In genomic region chr3:168249539-168250414, GRCh38 we compare ENCODE assay signal across 8 cellular contexts.
A peak's percentile ranks its signal among the peaks of the same experiment; 100 is the strongest.
DNase-seq lines count a peak whose midpoint lies in the region; ATAC-seq, FAIRE-seq and TF ChIP-seq lines count a peak whose summit lies in the region.

No MANE protein-coding gene starts in this region.

- under 1% methylated on average over 89 of the region's 90 CpGs for WGBS in mesenchymal stem cell
- WGBS in thymus, result under 1% methylated on average over 90 of the region's 90 CpGs

- no peaks in the 10 kb centered on the region for H4K20me1 ChIP-seq in endothelial cell of umbilical vein (replicated peaks; ENCODE audit: control insufficient read depth, extremely low read depth, insufficient read depth, low read length)

- ATAC-seq in GM18498 (IDR thresholded peaks at IDR 0.05; ENCODE audit: unreplicated experiment) (peak; percentile 82), HG02759 (IDR thresholded peaks at IDR 0.05; ENCODE audit: unreplicated experiment) (peak; percentile 76)

- CTCF ChIA-PET in endothelial cell of umbilical vein (lab: Charles Lee), result interaction anchor here (0.8 to 2.8 kb wide), 7 partner anchors 15 to 598 kb away, joined by 3 to 16 read pairs (median 4); no protein-coding TSS in a partner anchor

- TF ChIP-seq POLR2A in endothelial cell of umbilical vein (IDR thresholded peaks at IDR 0.05; ENCODE audit: low read depth, low read length), result no peak

- H3K9me3 ChIP-seq in endothelial cell of umbilical vein (replicated peaks; ENCODE audit: control insufficient read depth, insufficient read depth, low read length), result no peaks in the 10 kb centered on the region
- no peaks in the 10 kb centered on the region for H3K9me3 ChIP-seq in mesenchymal stem cell (ENCODE audit: control insufficient read depth, low read length)
- no peaks in the 10 kb centered on the region for H3K9me3 ChIP-seq in thymus (ENCODE audit: control insufficient read depth)

- H3K4me3 Mint-ChIP-seq in T-helper 2 cell treated with Interferon-gamma antibody and Interleukin-4, amounts not matched to agents 5 μg/mL and 100 μg/mL, for 36 hours, result peak overlapping the region; percentile 82

- no peak overlapping the region for H4K91ac ChIP-seq in mesenchymal stem cell (ENCODE audit: low read length)

- H3K4me1 Mint-ChIP-seq in T-helper 2 cell treated with Interferon-gamma antibody and Interleukin-4, amounts not matched to agents 5 μg/mL and 100 μg/mL, for 36 hours (ENCODE audit: low read depth), result peaks cover 10% of the 10 kb centered on the region

- H3K9ac ChIP-seq in endothelial cell of umbilical vein (replicated peaks; ENCODE audit: extremely low read depth, insufficient read depth, low read length) (no peak overlapping the region), mesenchymal stem cell (ENCODE audit: low read length) (no peak overlapping the region)

- H3K4me1 ChIP-seq in endothelial cell of umbilical vein (ENCODE audit: control insufficient read depth, extremely low read depth, insufficient read depth, low read length) (peaks cover 16% of the 10 kb centered on the region), mesenchymal stem cell (ENCODE audit: control insufficient read depth, insufficient read depth, low read depth, low read length) (peaks cover 13% of the 10 kb centered on the region), thymus (ENCODE audit: control insufficient read depth, insufficient read depth, low read length) (peaks cover 4% of the 10 kb centered on the region)

- H3K79me1 ChIP-seq in mesenchymal stem cell (replicated peaks; ENCODE audit: low read length, poor library complexity, severe bottlenecking), result no peaks in the 10 kb centered on the region

- no peak overlapping the region for H2AK5ac ChIP-seq in mesenchymal stem cell (ENCODE audit: low read length, severe bottlenecking)

- peak overlapping the region in 1 of 2 experiments; percentile 60 for H3K23ac ChIP-seq in mesenchymal stem cell (ENCODE audit: low read length in 2 of 2)

- H3K36me3 Mint-ChIP-seq in T-helper 2 cell treated with Interferon-gamma antibody and Interleukin-4, amounts not matched to agents 5 μg/mL and 100 μg/mL, for 36 hours (ENCODE audit: low read depth), result no peaks in the 10 kb centered on the region

- no peak overlapping the region for H2BK120ac ChIP-seq in mesenchymal stem cell (ENCODE audit: low read depth, low read length)

- H3K18ac ChIP-seq in mesenchymal stem cell (ENCODE audit: low read depth in 1 of 2, low read length in 2 of 2), result peak overlapping the region in 1 of 2 experiments; percentile 28

- H3K14ac ChIP-seq in mesenchymal stem cell (ENCODE audit: low read length in 2 of 2), result no peak overlapping the region

- H2BK15ac ChIP-seq in mesenchymal stem cell (ENCODE audit: low read depth, poor library complexity, severe bottlenecking), result peak overlapping the region; percentile 83

- no peaks in the 10 kb centered on the region for H3K9me3 Mint-ChIP-seq in T-helper 2 cell treated with Interferon-gamma antibody and Interleukin-4, amounts not matched to agents 5 μg/mL and 100 μg/mL, for 36 hours

- H3K4me2 ChIP-seq in endothelial cell of umbilical vein (ENCODE audit: insufficient read depth, low read length) (peak overlapping the region; percentile 98), mesenchymal stem cell (ENCODE audit: low read length, poor library complexity, severe bottlenecking) (peak overlapping the region; percentile 100)

- H3K27me3 ChIP-seq in endothelial cell of umbilical vein (ENCODE audit: control insufficient read depth in 2 of 2, insufficient read depth in 2 of 2, low read length in 2 of 2) (peaks cover 29 to 60% of the 10 kb centered on the region in 2 experiments), mesenchymal stem cell (ENCODE audit: control insufficient read depth in 1 of 2, insufficient read depth in 1 of 2, low read length in 2 of 2) (peaks cover 15 to 64% of the 10 kb centered on the region in 2 experiments), thymus (ENCODE audit: control insufficient read depth, insufficient read depth) (peaks cover 18% of the 10 kb centered on the region)

- DNase-seq in AG10803 (ENCODE audit: low read depth) (peak; percentile 67), NCI-H1092 treated with DMSO at 0.1 percent for 48 hours (lab: John Stamatoyannopoulos, UW) (peak; percentile 82), endothelial cell of umbilical vein (ENCODE audit: low read depth, low spot score) (peak; percentile 72), mesenchymal stem cell (peak; percentile 81)
- DNase-seq in T-helper 2 cell treated with Interferon-gamma antibody and Interleukin-4, amounts not matched to agents 5 μg/mL and 100 μg/mL, for 36 hours (ENCODE audit: low spot score), result peak; percentile 49

- no peak overlapping the region for H3K4ac ChIP-seq in mesenchymal stem cell (ENCODE audit: low read depth in 1 of 2, low read length in 2 of 2)

- H3K27ac ChIP-seq in endothelial cell of umbilical vein (ENCODE audit: insufficient read depth, low read depth, low read length) (no peak overlapping the region), mesenchymal stem cell (ENCODE audit: low read length, poor library complexity, severe bottlenecking) (no peak overlapping the region), thymus (ENCODE audit: low read depth) (no peak overlapping the region)

- peak; percentile 8 for FAIRE-seq in endothelial cell of umbilical vein (lab: Jason Lieb, UNC)

- POLR2A ChIA-PET in endothelial cell of umbilical vein (lab: Charles Lee), result no interaction called here

- dilution Hi-C loops in endothelial cell of umbilical vein (cut with MboI; ENCODE audit: extremely low pct_ligation_motif_present, low sequenced_read_pairs), result no loop called here

- no TSS peak for BruUV-seq in endothelial cell of umbilical vein (replicated peaks; lab: Mats Ljungman, UMichigan)

- H3K4me3 ChIP-seq in AG10803 (ENCODE audit: low read length) (peak overlapping the region; percentile 50), endothelial cell of umbilical vein (replicated peaks in 1 of 3; ENCODE audit: insufficient read depth in 1 of 3, low read depth in 1 of 3, low read length in 3 of 3) (peak overlapping the region; percentile 33 to 60 (median 53)), mesenchymal stem cell (ENCODE audit: insufficient read depth in 1 of 2, low read depth in 1 of 2, low read length in 2 of 2) (peak overlapping the region; percentile 72 to 75), thymus (ENCODE audit: low read length) (peak overlapping the region; percentile 54)

- H2AFZ ChIP-seq in endothelial cell of umbilical vein (ENCODE audit: low read depth, low read length) (peak overlapping the region; percentile 92), mesenchymal stem cell (ENCODE audit: low read depth, low read length) (peak overlapping the region; percentile 91)

- no peaks in the 10 kb centered on the region for H3K36me3 ChIP-seq in endothelial cell of umbilical vein (ENCODE audit: control insufficient read depth in 2 of 2, extremely low read depth in 1 of 2, insufficient read depth in 2 of 2, low read length in 2 of 2)
- H3K36me3 ChIP-seq in mesenchymal stem cell (ENCODE audit: control insufficient read depth in 1 of 2, insufficient read depth in 2 of 2, low read depth in 1 of 2, low read length in 2 of 2), result no peaks in the 10 kb centered on the region
- no peaks in the 10 kb centered on the region for H3K36me3 ChIP-seq in thymus (ENCODE audit: control insufficient read depth, insufficient read depth)

- TF ChIP-seq CTCF in AG10803 (conservative IDR thresholded peaks at IDR 0.05; ENCODE audit: low read length) (peak; percentile 29), endothelial cell of umbilical vein (IDR thresholded peaks at IDR 0.05; ENCODE audit: extremely low read depth in 1 of 2, insufficient read depth in 1 of 2, low read depth in 1 of 2, low read length in 2 of 2) (peak; percentile 14 to 34)

- intact Hi-C loops in endothelial cell of umbilical vein (cut with micrococcal nuclease), result loop anchor here (1.0 kb wide), 1 partner anchor 598 kb away; no protein-coding TSS in a partner anchor

- no peak overlapping the region for H3K27ac Mint-ChIP-seq in T-helper 2 cell treated with Interferon-gamma antibody and Interleukin-4, amounts not matched to agents 5 μg/mL and 100 μg/mL, for 36 hours

- H4K8ac ChIP-seq in mesenchymal stem cell (ENCODE audit: low read length), result no peak overlapping the region

- peak overlapping the region in 1 of 2 experiments; percentile 78 for H2BK12ac ChIP-seq in mesenchymal stem cell (ENCODE audit: low read length in 2 of 2)

- H3K9me1 ChIP-seq in endothelial cell of umbilical vein (replicated peaks; ENCODE audit: control insufficient read depth, extremely low read depth, insufficient read depth, low read length), result no peaks in the 10 kb centered on the region

- H3K79me2 ChIP-seq in endothelial cell of umbilical vein (ENCODE audit: control insufficient read depth, insufficient read depth, low read length), result no peaks in the 10 kb centered on the region

- peaks cover 57% of the 10 kb centered on the region for H3K27me3 Mint-ChIP-seq in T-helper 2 cell treated with Interferon-gamma antibody and Interleukin-4, amounts not matched to agents 5 μg/mL and 100 μg/mL, for 36 hours (ENCODE audit: low read depth)

- no peak overlapping the region for H2BK5ac ChIP-seq in mesenchymal stem cell (ENCODE audit: low read depth, low read length, poor library complexity, severe bottlenecking)

TF ChIP-seq in endothelial cell of umbilical vein, 7 proteins besides CTCF, POLR2A, EP300 and RAD21:
- TF ChIP-seq EZH2 (IDR thresholded peaks at IDR 0.05; ENCODE audit: borderline replicate concordance, low read depth, low read length, severe bottlenecking) (peak; percentile 30), MAX (IDR thresholded peaks at IDR 0.05; ENCODE audit: insufficient read depth, insufficient read length) (no peak)
